Comparison of ENCODE assay signal across 1 cellular context in the genomic region with DNA sequence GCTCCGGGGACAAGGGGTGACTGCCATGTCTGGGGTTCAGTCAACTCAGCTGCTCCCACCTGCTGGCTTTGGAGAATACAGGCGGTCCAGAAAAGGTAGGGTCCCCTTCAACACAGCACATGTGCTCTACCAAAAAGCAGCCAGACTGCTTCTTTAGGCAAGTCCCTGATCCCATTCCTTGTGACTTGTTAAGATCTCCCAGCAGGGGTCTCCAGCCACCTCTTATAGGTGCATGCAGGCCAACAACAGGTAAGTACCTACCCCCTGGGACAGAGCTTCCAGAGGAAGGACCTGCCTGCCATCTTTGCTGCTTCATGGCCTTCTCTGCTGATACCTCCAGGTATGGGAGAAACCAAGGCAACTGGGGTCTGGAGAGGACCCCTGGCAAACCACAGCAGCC.
A peak's percentile ranks its signal among the peaks of the same experiment; 100 is the strongest.
TF ChIP-seq lines count a peak whose summit lies in the region.

No MANE protein-coding gene starts in this region.

TF ChIP-seq in GM23338, 12 proteins besides CTCF, POLR2A, EP300 and RAD21 (continued from another document):
- TF ChIP-seq, protein P1, sequence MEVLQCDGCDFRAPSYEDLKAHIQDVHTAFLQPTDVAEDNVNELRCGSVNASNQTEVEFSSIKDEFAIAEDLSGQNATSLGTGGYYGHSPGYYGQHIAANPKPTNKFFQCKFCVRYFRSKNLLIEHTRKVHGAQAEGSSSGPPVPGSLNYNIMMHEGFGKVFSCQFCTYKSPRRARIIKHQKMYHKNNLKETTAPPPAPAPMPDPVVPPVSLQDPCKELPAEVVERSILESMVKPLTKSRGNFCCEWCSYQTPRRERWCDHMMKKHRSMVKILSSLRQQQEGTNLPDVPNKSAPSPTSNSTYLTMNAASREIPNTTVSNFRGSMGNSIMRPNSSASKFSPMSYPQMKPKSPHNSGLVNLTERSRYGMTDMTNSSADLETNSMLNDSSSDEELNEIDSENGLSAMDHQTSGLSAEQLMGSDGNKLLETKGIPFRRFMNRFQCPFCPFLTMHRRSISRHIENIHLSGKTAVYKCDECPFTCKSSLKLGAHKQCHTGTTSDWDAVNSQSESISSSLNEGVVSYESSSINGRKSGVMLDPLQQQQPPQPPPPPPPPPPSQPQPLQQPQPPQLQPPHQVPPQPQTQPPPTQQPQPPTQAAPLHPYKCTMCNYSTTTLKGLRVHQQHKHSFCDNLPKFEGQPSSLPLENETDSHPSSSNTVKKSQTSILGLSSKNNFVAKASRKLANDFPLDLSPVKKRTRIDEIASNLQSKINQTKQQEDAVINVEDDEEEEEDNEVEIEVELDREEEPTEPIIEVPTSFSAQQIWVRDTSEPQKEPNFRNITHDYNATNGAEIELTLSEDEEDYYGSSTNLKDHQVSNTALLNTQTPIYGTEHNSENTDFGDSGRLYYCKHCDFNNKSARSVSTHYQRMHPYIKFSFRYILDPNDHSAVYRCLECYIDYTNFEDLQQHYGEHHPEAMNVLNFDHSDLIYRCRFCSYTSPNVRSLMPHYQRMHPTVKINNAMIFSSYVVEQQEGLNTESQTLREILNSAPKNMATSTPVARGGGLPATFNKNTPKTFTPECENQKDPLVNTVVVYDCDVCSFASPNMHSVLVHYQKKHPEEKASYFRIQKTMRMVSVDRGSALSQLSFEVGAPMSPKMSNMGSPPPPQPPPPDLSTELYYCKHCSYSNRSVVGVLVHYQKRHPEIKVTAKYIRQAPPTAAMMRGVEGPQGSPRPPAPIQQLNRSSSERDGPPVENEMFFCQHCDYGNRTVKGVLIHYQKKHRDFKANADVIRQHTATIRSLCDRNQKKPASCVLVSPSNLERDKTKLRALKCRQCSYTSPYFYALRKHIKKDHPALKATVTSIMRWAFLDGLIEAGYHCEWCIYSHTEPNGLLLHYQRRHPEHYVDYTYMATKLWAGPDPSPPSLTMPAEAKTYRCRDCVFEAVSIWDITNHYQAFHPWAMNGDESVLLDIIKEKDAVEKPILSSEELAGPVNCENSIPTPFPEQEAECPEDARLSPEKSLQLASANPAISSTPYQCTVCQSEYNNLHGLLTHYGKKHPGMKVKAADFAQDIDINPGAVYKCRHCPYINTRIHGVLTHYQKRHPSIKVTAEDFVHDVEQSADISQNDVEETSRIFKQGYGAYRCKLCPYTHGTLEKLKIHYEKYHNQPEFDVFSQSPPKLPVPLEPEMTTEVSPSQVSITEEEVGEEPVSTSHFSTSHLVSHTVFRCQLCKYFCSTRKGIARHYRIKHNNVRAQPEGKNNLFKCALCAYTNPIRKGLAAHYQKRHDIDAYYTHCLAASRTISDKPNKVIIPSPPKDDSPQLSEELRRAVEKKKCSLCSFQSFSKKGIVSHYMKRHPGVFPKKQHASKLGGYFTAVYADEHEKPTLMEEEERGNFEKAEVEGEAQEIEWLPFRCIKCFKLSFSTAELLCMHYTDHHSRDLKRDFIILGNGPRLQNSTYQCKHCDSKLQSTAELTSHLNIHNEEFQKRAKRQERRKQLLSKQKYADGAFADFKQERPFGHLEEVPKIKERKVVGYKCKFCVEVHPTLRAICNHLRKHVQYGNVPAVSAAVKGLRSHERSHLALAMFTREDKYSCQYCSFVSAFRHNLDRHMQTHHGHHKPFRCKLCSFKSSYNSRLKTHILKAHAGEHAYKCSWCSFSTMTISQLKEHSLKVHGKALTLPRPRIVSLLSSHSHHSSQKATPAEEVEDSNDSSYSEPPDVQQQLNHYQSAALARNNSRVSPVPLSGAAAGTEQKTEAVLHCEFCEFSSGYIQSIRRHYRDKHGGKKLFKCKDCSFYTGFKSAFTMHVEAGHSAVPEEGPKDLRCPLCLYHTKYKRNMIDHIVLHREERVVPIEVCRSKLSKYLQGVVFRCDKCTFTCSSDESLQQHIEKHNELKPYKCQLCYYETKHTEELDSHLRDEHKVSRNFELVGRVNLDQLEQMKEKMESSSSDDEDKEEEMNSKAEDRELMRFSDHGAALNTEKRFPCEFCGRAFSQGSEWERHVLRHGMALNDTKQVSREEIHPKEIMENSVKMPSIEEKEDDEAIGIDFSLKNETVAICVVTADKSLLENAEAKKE (CRISPR knock-in tag; IDR thresholded peaks at IDR 0.05) = peak; percentile 37; the same call in 1 of the 2 replicates
